In genomic region chr15:60065951-60066350, GRCh38 we compare ENCODE assay signal across 17 cellular contexts.
"Had no signal": no experiment of that assay in that cellular context is flagged by ENCODE, and none has a peak within 500 bp of the region (broad histone marks: within the 10 kb centered on the region; RNA-seq: fewer than 3 reads in every experiment).

No MANE protein-coding gene starts in this region.

- H3K27ac Mint-ChIP-seq: memory B cell, mesothelial cell of epicardium, natural killer cell had no signal

- H3K4me3 Mint-ChIP-seq: memory B cell, mesothelial cell of epicardium, natural killer cell, neural crest cell had no signal

- DNase-seq: dorsolateral prefrontal cortex; effector CD8-positive, alpha-beta T cell; gastrocnemius medialis; heart right ventricle; hypothalamus; natural killer cell; posterior cingulate gyrus; small intestine; stimulated activated CD4-positive, alpha-beta T cell treated with anti-CD3 and anti-CD28 coated beads, Interleukin-12 subunit alpha, Interleukin-12 subunit beta, amount 100 ng/mL, for 4 hours; stimulated activated naive CD4-positive, alpha-beta T cell; stomach; substantia nigra; trophoblast cell had no signal

- H3K36me3 Mint-ChIP-seq: memory B cell, mesothelial cell of epicardium had no signal

- ATAC-seq: esophagus mucosa, gastrocnemius medialis, natural killer cell had no signal

- H3K4me1 Mint-ChIP-seq: memory B cell, natural killer cell had no signal
